26 cellular contexts compared by ENCODE assay signal in the genomic region with DNA sequence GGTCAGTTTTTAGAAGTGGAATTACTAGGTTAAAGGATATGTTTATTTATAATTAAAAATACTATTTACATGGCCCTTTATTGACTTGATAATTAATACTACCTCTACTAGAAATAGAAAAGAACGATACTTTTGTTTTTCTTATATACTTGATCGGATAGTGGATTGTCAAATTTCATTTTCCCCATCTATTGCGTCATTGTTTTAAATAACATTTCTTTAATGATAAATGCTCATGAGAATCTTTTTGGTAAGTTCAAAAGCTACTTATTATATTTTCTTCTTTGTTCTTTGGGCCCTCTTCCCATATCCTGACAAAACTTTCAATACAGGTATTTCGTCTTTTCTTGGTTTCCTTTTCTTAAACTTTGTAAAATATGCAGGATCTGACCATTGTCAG.
DNase-seq lines count a peak whose midpoint lies in the region; ATAC-seq, FAIRE-seq and TF ChIP-seq lines count a peak whose summit lies in the region.
"Had no signal": no experiment of that assay in that cellular context is flagged by ENCODE, and none has a peak within 500 bp of the region (broad histone marks: within the 10 kb centered on the region; RNA-seq: fewer than 3 reads in every experiment).

No MANE protein-coding gene starts in this region.

- TF ChIP-seq POLR2A in K562 (conservative IDR thresholded peaks at IDR 0.05) (no peak), GM12892 (IDR thresholded peaks at IDR 0.05; ENCODE audit: low read depth, low read length) (no peak)

- TF ChIP-seq EP300 in K562 (IDR thresholded peaks at IDR 0.05; ENCODE audit: low read length): no peak

- H3K27me3 ChIP-seq in K562 (ENCODE audit: control insufficient read depth in 2 of 2, insufficient read depth in 2 of 2, low read length in 2 of 2): no peaks in the 10 kb centered on the region
- no peaks in the 10 kb centered on the region for H3K27me3 ChIP-seq in small intestine (ENCODE audit: control insufficient read depth in 2 of 2, insufficient read depth in 2 of 2, low read length in 2 of 2)
- H3K27me3 ChIP-seq: BE2C, BLaER1 had no signal

- H2AFZ ChIP-seq in K562 (ENCODE audit: low read depth, low read length): no peak overlapping the region

- DNase-seq in RCC 7860 (ENCODE audit: low spot score): no peak
- no peak for DNase-seq in K562 (ENCODE audit: extremely low read depth in 1 of 4, low spot score in 3 of 4)
- DNase-seq in small intestine: no peak
- no peak for DNase-seq in HPDE6-E6E7 (ENCODE audit: extremely low spot score)
- DNase-seq in GM12892 (ENCODE audit: insufficient read length): no peak
- DNase-seq: AML-193; BE2C; C1 segment of cervical spinal cord; CD4-positive, alpha-beta memory T cell; CD4-positive, CD25-positive, alpha-beta regulatory T cell; CD8-positive, alpha-beta memory T cell; COR-L47; DMS 273 treated with DMSO at 0.1 percent for 48 hours; DMS153; DMS53; DMS79; DND-41; EL; GF-D8 had no signal

- CTCF ChIA-PET in K562 (lab: Yijun Ruan, JAX; ENCODE audit: low intra/inter-chr PET ratio): no interaction called here

- H3K27ac ChIP-seq in K562 (ENCODE audit: extremely low read depth, low read depth, low read length): no peak overlapping the region
- no peak overlapping the region for H3K27ac ChIP-seq in small intestine (ENCODE audit: low read depth in 1 of 2, low read length in 1 of 2)
- H3K27ac ChIP-seq: 22Rv1, A549, BLaER1 had no signal

- H3K4me2 ChIP-seq in K562 (ENCODE audit: insufficient read depth, low read length): no peak overlapping the region
- H3K4me2 ChIP-seq: A549, BLaER1 had no signal

- in situ Hi-C loops in K562 (cut with MboI): no loop called here

- TF ChIP-seq RAD21 in K562 (CRISPR knock-in tag; conservative IDR thresholded peaks at IDR 0.05 in 1 of 2, IDR thresholded peaks at IDR 0.05 in 1 of 2): no peak

- H3K79me2 ChIP-seq in K562 (ENCODE audit: control insufficient read depth, insufficient read depth, low read length): no peaks in the 10 kb centered on the region

- H4K20me1 ChIP-seq in K562 (replicated peaks; ENCODE audit: control insufficient read depth, insufficient read depth, low read length): no peaks in the 10 kb centered on the region
- H4K20me1 ChIP-seq: BLaER1 had no signal

- H3K9me3 ChIP-seq in K562 (replicated peaks; ENCODE audit: control insufficient read depth, insufficient read depth, low read depth, low read length) (no peaks in the 10 kb centered on the region), small intestine (ENCODE audit: control insufficient read depth, low read depth) (no peaks in the 10 kb centered on the region)
- H3K9me3 ChIP-seq: A549, BE2C, BLaER1 had no signal

- intact Hi-C loops in K562 (cut with micrococcal nuclease): no loop called here

- no peak for TF ChIP-seq CTCF in K562 (IDR thresholded peaks at IDR 0.05 in 2 of 3, conservative IDR thresholded peaks at IDR 0.05 in 1 of 3; ENCODE audit: insufficient read depth in 2 of 3, low read depth in 1 of 3, low read length in 3 of 3)

- H3K4me3 ChIP-seq in K562 (no peak overlapping the region), small intestine (ENCODE audit: low read depth in 1 of 2, low read length in 2 of 2) (no peak overlapping the region)
- H3K4me3 ChIP-seq: A549, BLaER1 had no signal

- H3K9ac ChIP-seq in K562 (ENCODE audit: insufficient read depth in 1 of 2, low read depth in 2 of 2, low read length in 2 of 2): no peak overlapping the region
- H3K9ac ChIP-seq: BLaER1 had no signal

- no peaks in the 10 kb centered on the region for H3K36me3 ChIP-seq in K562 (ENCODE audit: control insufficient read depth, insufficient read depth, low read length)
- H3K36me3 ChIP-seq in small intestine (ENCODE audit: control insufficient read depth in 2 of 2, insufficient read depth in 2 of 2, low read length in 2 of 2): no peaks in the 10 kb centered on the region
- H3K36me3 ChIP-seq: BE2C, BLaER1 had no signal

- no TSS peak for BruUV-seq in K562 (replicated peaks; lab: Mats Ljungman, UMichigan)

- WGBS in K562 (ENCODE audit: insufficient coverage, low coverage, missing lambda C conversion rate): 1% methylated on average over 4 of the region's 4 CpGs
- WGBS in small intestine, 3 donors: 87 to 91% (median 90%) methylated on average over 4 of the region's 4 CpGs

- ATAC-seq in K562 (no peak), HG03442 (IDR thresholded peaks at IDR 0.05; ENCODE audit: unreplicated experiment) (no peak)
- ATAC-seq: A549 had no signal

- POLR2A ChIA-PET in K562 (lab: Yijun Ruan, JAX): no interaction called here

- H3K9me1 ChIP-seq in K562 (ENCODE audit: control insufficient read depth, insufficient read depth, low read length): no peaks in the 10 kb centered on the region

- FAIRE-seq in G401.6 (lab: Jason Lieb, UNC) (peak; percentile 59), RCC 7860 (lab: Jason Lieb, UNC) (peak; percentile 35), K562 (lab: Jason Lieb, UNC) (no peak), small intestine (lab: Jason Lieb, UNC) (peak; percentile 72), GM12892 (lab: Jason Lieb, UNC) (no peak)
- FAIRE-seq: A549, GM12891, GM18507 had no signal

- H3K4me1 ChIP-seq in K562 (replicated peaks in 1 of 2; ENCODE audit: control insufficient read depth in 2 of 2, insufficient read depth in 2 of 2, low read length in 2 of 2) (no peaks in the 10 kb centered on the region), small intestine (ENCODE audit: control insufficient read depth in 2 of 2, insufficient read depth in 1 of 2, low read depth in 1 of 2, low read length in 1 of 2) (no peaks in the 10 kb centered on the region)
- H3K4me1 ChIP-seq: A549, BLaER1 had no signal

TF ChIP-seq in K562, 482 proteins besides CTCF, POLR2A, EP300 and RAD21:
- TF ChIP-seq, protein P1, sequence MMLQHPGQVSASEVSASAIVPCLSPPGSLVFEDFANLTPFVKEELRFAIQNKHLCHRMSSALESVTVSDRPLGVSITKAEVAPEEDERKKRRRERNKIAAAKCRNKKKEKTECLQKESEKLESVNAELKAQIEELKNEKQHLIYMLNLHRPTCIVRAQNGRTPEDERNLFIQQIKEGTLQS (IDR thresholded peaks at IDR 0.05): peak; percentile 53; the same call in 1 of the 2 replicates
- TF ChIP-seq, protein P1 (CRISPR knock-in tag; conservative IDR thresholded peaks at IDR 0.05): no peak
- TF ChIP-seq JUN (IDR thresholded peaks at IDR 0.05; ENCODE audit: borderline replicate concordance, low read depth, low read length) (no peak), JUN (CRISPR knock-in tag; IDR thresholded peaks at IDR 0.05; ENCODE audit: borderline replicate concordance) (no peak), CEBPG (CRISPR knock-in tag; IDR thresholded peaks at IDR 0.05) (no peak), CEBPG (tag; conservative IDR thresholded peaks at IDR 0.05 in 1 of 2, IDR thresholded peaks at IDR 0.05 in 1 of 2) (peak in 1 of 2 experiments; percentile 74; a peak in 2 of 4 replicates)
